13 cellular contexts compared by ENCODE assay signal in genomic region chr2:31997653-31998052, GRCh38. TPM values are rescaled to one million over a fixed set of nuclear protein-coding genes. Genes with fewer than 3 reads are reported as not detected.
A peak's percentile ranks its signal among the peaks of the same experiment; 100 is the strongest.
DNase-seq lines count a peak whose midpoint lies in the region; ATAC-seq and TF ChIP-seq lines count a peak whose summit lies in the region.
"Had no signal": no experiment of that assay in that cellular context is flagged by ENCODE, and none has a peak within 500 bp of the region (broad histone marks: within the 10 kb centered on the region; RNA-seq: fewer than 3 reads in every experiment).

No MANE protein-coding gene starts in this region.

- H2AK5ac ChIP-seq in H9 (ENCODE audit: insufficient read length, low read length) (no peak overlapping the region), mesenchymal stem cell (ENCODE audit: low read length, severe bottlenecking) (no peak overlapping the region)

- H2AFZ ChIP-seq in H9 (ENCODE audit: low read length) (no peak overlapping the region), mesenchymal stem cell (ENCODE audit: low read depth, low read length) (no peak overlapping the region)

- H2BK120ac ChIP-seq in H9 (ENCODE audit: low read depth, low read length, poor library complexity, severe bottlenecking): no peak overlapping the region
- H2BK120ac ChIP-seq in mesenchymal stem cell (ENCODE audit: low read depth, low read length): no peak overlapping the region

- H3K23ac ChIP-seq in H9 (ENCODE audit: insufficient read length, low read depth, low read length): no peak overlapping the region
- H3K23ac ChIP-seq in mesenchymal stem cell (ENCODE audit: low read length in 2 of 2): no peak overlapping the region

- H3K4me1 Mint-ChIP-seq in CD8-positive, alpha-beta T cell (ENCODE audit: low read depth): peaks cover 54% of the 10 kb centered on the region
- H3K4me1 Mint-ChIP-seq in H9: peaks cover 4 to 7% of the 10 kb centered on the region in 2 experiments; a peak in 2 of 4 replicates
- H3K4me1 Mint-ChIP-seq in activated CD8-positive, alpha-beta T cell treated with anti-CD3 and anti-CD28 coated beads for 36 hours (ENCODE audit: low read depth): peaks cover 45% of the 10 kb centered on the region

- no peak overlapping the region for H3K4me2 ChIP-seq in H9 (ENCODE audit: insufficient read depth, insufficient read length, low read length)
- H3K4me2 ChIP-seq in mesenchymal stem cell (ENCODE audit: low read length, poor library complexity, severe bottlenecking): no peak overlapping the region

- H3K9me3 ChIP-seq in CD8-positive, alpha-beta T cell (ENCODE audit: low read length): no peaks in the 10 kb centered on the region
- no peaks in the 10 kb centered on the region for H3K9me3 ChIP-seq in H9 (ENCODE audit: control insufficient read depth, low read depth, low read length)
- no peaks in the 10 kb centered on the region for H3K9me3 ChIP-seq in mesenchymal stem cell (ENCODE audit: control insufficient read depth, low read length)
- H3K9me3 ChIP-seq: mucosa of descending colon had no signal

- no peaks in the 10 kb centered on the region for H3K27me3 ChIP-seq in CD8-positive, alpha-beta T cell (ENCODE audit: insufficient read depth, low read length)
- H3K27me3 ChIP-seq in H9 (ENCODE audit: insufficient read depth, low read length): no peaks in the 10 kb centered on the region
- no peaks in the 10 kb centered on the region for H3K27me3 ChIP-seq in mesenchymal stem cell (ENCODE audit: control insufficient read depth in 1 of 2, insufficient read depth in 1 of 2, low read length in 2 of 2)

- H3K4me3 ChIP-seq in CD8-positive, alpha-beta T cell (ENCODE audit: low read depth, low read length): no peak overlapping the region
- H3K4me3 ChIP-seq in mesenchymal stem cell (ENCODE audit: insufficient read depth in 1 of 2, low read depth in 1 of 2, low read length in 2 of 2): no peak overlapping the region
- H3K4me3 ChIP-seq: mucosa of descending colon had no signal

- no peaks in the 10 kb centered on the region for H3K9me3 Mint-ChIP-seq in CD8-positive, alpha-beta T cell
- H3K9me3 Mint-ChIP-seq in H9: no peaks in the 10 kb centered on the region
- H3K9me3 Mint-ChIP-seq in activated CD8-positive, alpha-beta T cell treated with anti-CD3 and anti-CD28 coated beads for 36 hours: no peaks in the 10 kb centered on the region

- no peak overlapping the region for H2BK15ac ChIP-seq in H9 (ENCODE audit: low read depth, low read length)
- no peak overlapping the region for H2BK15ac ChIP-seq in mesenchymal stem cell (ENCODE audit: low read depth, poor library complexity, severe bottlenecking)

- H2BK20ac ChIP-seq in H9 (ENCODE audit: low read depth, low read length, poor library complexity, severe bottlenecking): no peak overlapping the region

- H3K4ac ChIP-seq in H9 (ENCODE audit: low read depth, low read length) (no peak overlapping the region), mesenchymal stem cell (ENCODE audit: low read depth in 1 of 2, low read length in 2 of 2) (no peak overlapping the region)

- no peaks in the 10 kb centered on the region for H3K27me3 Mint-ChIP-seq in CD8-positive, alpha-beta T cell (ENCODE audit: low read depth)
- H3K27me3 Mint-ChIP-seq in H9 (ENCODE audit: low read depth): no peaks in the 10 kb centered on the region
- no peaks in the 10 kb centered on the region for H3K27me3 Mint-ChIP-seq in activated CD8-positive, alpha-beta T cell treated with anti-CD3 and anti-CD28 coated beads for 36 hours

- no peak overlapping the region for H3K9ac ChIP-seq in H9 (ENCODE audit: extremely low read depth, insufficient read length, low read length)
- H3K9ac ChIP-seq in mesenchymal stem cell (ENCODE audit: low read length): no peak overlapping the region

- H3K27ac ChIP-seq in CD8-positive, alpha-beta T cell (ENCODE audit: low read depth, low read length): no peak overlapping the region
- H3K27ac ChIP-seq in H9 (ENCODE audit: insufficient read length, low read depth, low read length) (no peak overlapping the region), mesenchymal stem cell (ENCODE audit: low read length, poor library complexity, severe bottlenecking) (no peak overlapping the region)

- no peak for TF ChIP-seq CTCF in CD8-positive, alpha-beta T cell (IDR thresholded peaks at IDR 0.05)
- no peak for TF ChIP-seq CTCF in H9 (conservative IDR thresholded peaks at IDR 0.05)
- no peak for TF ChIP-seq CTCF in activated CD8-positive, alpha-beta T cell treated with anti-CD3 and anti-CD28 coated beads for 36 hours (IDR thresholded peaks at IDR 0.05)

- no peak overlapping the region for H2BK12ac ChIP-seq in H9 (ENCODE audit: insufficient read length, low read depth, low read length)
- no peak overlapping the region for H2BK12ac ChIP-seq in mesenchymal stem cell (ENCODE audit: low read length in 2 of 2)

- no peak overlapping the region for H3K14ac ChIP-seq in H9 (ENCODE audit: insufficient read depth, low read length)
- H3K14ac ChIP-seq in mesenchymal stem cell (ENCODE audit: low read length in 2 of 2): no peak overlapping the region

- H4K8ac ChIP-seq in H9 (replicated peaks; ENCODE audit: insufficient read length, low read depth, low read length) (no peak overlapping the region), mesenchymal stem cell (ENCODE audit: low read length) (no peak overlapping the region)

- H3K27ac Mint-ChIP-seq in CD8-positive, alpha-beta T cell: peak overlapping the region; percentile 45
- peak overlapping the region in 2 of 3 experiments; percentile 1 to 8; a peak in 1 of 7 replicates for H3K27ac Mint-ChIP-seq in H9
- peak overlapping the region; percentile 55 for H3K27ac Mint-ChIP-seq in activated CD8-positive, alpha-beta T cell treated with anti-CD3 and anti-CD28 coated beads for 36 hours

- POLR2A ChIA-PET in CD8-positive, alpha-beta T cell (lab: Charles Lee): no interaction called here
- POLR2A ChIA-PET in activated CD8-positive, alpha-beta T cell treated with anti-CD3 and anti-CD28 coated beads for 36 hours (lab: Charles Lee): interaction anchor here (0.8 to 2.0 kb wide), 4 partner anchors 11 to 42 kb away, joined by 3 to 7 read pairs (median 3); partner anchors contain the start of gene DPY30

- no peak overlapping the region for H4K91ac ChIP-seq in H9 (ENCODE audit: insufficient read length, low read depth, low read length)
- no peak overlapping the region for H4K91ac ChIP-seq in mesenchymal stem cell (ENCODE audit: low read length)

- H3T11ph ChIP-seq in H9 (ENCODE audit: low read length): no peak overlapping the region

- CTCF ChIA-PET in CD8-positive, alpha-beta T cell (lab: Charles Lee): no interaction called here
- CTCF ChIA-PET in activated CD8-positive, alpha-beta T cell treated with anti-CD3 and anti-CD28 coated beads for 36 hours (lab: Charles Lee): no interaction called here

- H3K79me2 ChIP-seq in H9 (ENCODE audit: insufficient read depth, low read length): peaks cover 7% of the 10 kb centered on the region; the same call in 1 of the 2 replicates

- H3K4me1 ChIP-seq in CD8-positive, alpha-beta T cell (ENCODE audit: insufficient read depth, low read length): peaks cover 21% of the 10 kb centered on the region
- H3K4me1 ChIP-seq in H9 (ENCODE audit: insufficient read depth, low read length): no peaks in the 10 kb centered on the region
- H3K4me1 ChIP-seq in mesenchymal stem cell (ENCODE audit: control insufficient read depth, insufficient read depth, low read depth, low read length): peaks cover 5% of the 10 kb centered on the region

- intact Hi-C loops in CD8-positive, alpha-beta T cell (cut with DNase I, micrococcal nuclease): no loop called here
- intact Hi-C loops in activated CD8-positive, alpha-beta T cell treated with anti-CD3 and anti-CD28 coated beads for 36 hours (cut with micrococcal nuclease): no loop called here

- no peak for DNase-seq in CD8-positive, alpha-beta T cell
- DNase-seq in H9 (no peak), mesenchymal stem cell (peak; percentile 33), ecto neural progenitor cell (ENCODE audit: low spot score) (no peak), SW 1271 (lab: John Stamatoyannopoulos, UW) (no peak), NCI-H1436 treated with DMSO at 0.1 percent for 48 hours (lab: John Stamatoyannopoulos, UW) (no peak)
- no peak for DNase-seq in activated CD8-positive, alpha-beta T cell treated with anti-CD3 and anti-CD28 coated beads for 36 hours
- DNase-seq: activated CD8-positive, alpha-beta memory T cell treated with anti-CD3 and anti-CD28 coated beads, Interleukin-2, amount 50 U/mL, for 48 hours; central memory CD4-positive, alpha-beta T cell; mucosa of descending colon; right cardiac atrium had no signal

- H3K79me1 ChIP-seq in H9 (ENCODE audit: insufficient read depth, low read depth, low read length, poor library complexity, severe bottlenecking) (peaks cover 4% of the 10 kb centered on the region), mesenchymal stem cell (replicated peaks; ENCODE audit: low read length, poor library complexity, severe bottlenecking) (peaks cover 10% of the 10 kb centered on the region)

- H4K5ac ChIP-seq in H9 (ENCODE audit: insufficient read length, low read depth, low read length): no peak overlapping the region

- H3K18ac ChIP-seq in H9 (ENCODE audit: insufficient read length, low read depth, low read length) (no peak overlapping the region), mesenchymal stem cell (ENCODE audit: low read depth in 1 of 2, low read length in 2 of 2) (peak overlapping the region in 1 of 2 experiments; percentile 33)

- H2BK5ac ChIP-seq in H9 (ENCODE audit: insufficient read length, low read length) (no peak overlapping the region), mesenchymal stem cell (ENCODE audit: low read depth, low read length, poor library complexity, severe bottlenecking) (no peak overlapping the region)

- H4K20me1 ChIP-seq in H9 (ENCODE audit: control insufficient read depth, insufficient read depth, insufficient read length): no peaks in the 10 kb centered on the region

- peak; percentile 44 for ATAC-seq in CD8-positive, alpha-beta T cell
- peak; percentile 58 for ATAC-seq in activated CD8-positive, alpha-beta T cell treated with anti-CD3 and anti-CD28 coated beads for 36 hours
- ATAC-seq in GM21381 (IDR thresholded peaks at IDR 0.05; ENCODE audit: unreplicated experiment): no peak
- ATAC-seq: mucosa of descending colon, Panc1, right cardiac atrium had no signal

- H3K36me3 Mint-ChIP-seq in CD8-positive, alpha-beta T cell: peaks cover 10% of the 10 kb centered on the region
- H3K36me3 Mint-ChIP-seq in H9 (ENCODE audit: insufficient read depth in 1 of 3, low read depth in 3 of 3): peaks cover 0 to 3% (median 0%) of the 10 kb centered on the region in 3 experiments; a peak in 1 of 7 replicates
- peaks cover 8% of the 10 kb centered on the region for H3K36me3 Mint-ChIP-seq in activated CD8-positive, alpha-beta T cell treated with anti-CD3 and anti-CD28 coated beads for 36 hours (ENCODE audit: low read depth)

- H3K4me3 Mint-ChIP-seq in CD8-positive, alpha-beta T cell: no peak overlapping the region
- H3K4me3 Mint-ChIP-seq in H9: no peak overlapping the region
- H3K4me3 Mint-ChIP-seq in activated CD8-positive, alpha-beta T cell treated with anti-CD3 and anti-CD28 coated beads for 36 hours: no peak overlapping the region

- WGBS in H9 (ENCODE audit: extremely low coverage, insufficient read length, low lambda C conversion rate): no CpG with 5 or more reads among the region's 3 CpGs
- WGBS in mesenchymal stem cell: 67% methylated on average over 3 of the region's 3 CpGs

- no peaks in the 10 kb centered on the region for H3K23me2 ChIP-seq in H9 (ENCODE audit: insufficient read length, low read depth, low read length, poor library complexity, severe bottlenecking)

- H3K56ac ChIP-seq in H9 (ENCODE audit: insufficient read length, low read depth, low read length): no peak overlapping the region

- no peaks in the 10 kb centered on the region for H3K36me3 ChIP-seq in CD8-positive, alpha-beta T cell (ENCODE audit: insufficient read depth, low read length)
- no peaks in the 10 kb centered on the region for H3K36me3 ChIP-seq in mesenchymal stem cell (ENCODE audit: control insufficient read depth in 1 of 2, insufficient read depth in 2 of 2, low read depth in 1 of 2, low read length in 2 of 2)

RNA-seq across cellular contexts. Expression of gene MEMO1, which starts 13.2 kb away (rescaled TPM):
- 10 to 100 TPM; 32.7 to 34.5 TPM for total RNA-seq in CD8-positive, alpha-beta T cell
- total RNA-seq in H9 (2021): 48.8 and 49.4 TPM in 2 replicates
- 10 to 100 TPM; 46.5 to 46.9 TPM for total RNA-seq in activated CD8-positive, alpha-beta T cell treated with anti-CD3 and anti-CD28 coated beads for 36 hours
- polyA plus RNA-seq in mesenchymal stem cell (2013, experiment 1 of 2): 27.2 TPM
- polyA plus RNA-seq in mesenchymal stem cell (2013, experiment 2 of 2): 28.3 TPM

RNA-seq across cellular contexts. Expression of gene DPY30, which starts 42.0 kb away (rescaled TPM):
- 10 to 100 TPM in 1 of 2 experiments, 1 to 10 TPM in 1; 9.6 to 10.8 TPM for total RNA-seq in CD8-positive, alpha-beta T cell
- 148 and 149 TPM in 2 replicates for total RNA-seq in H9 (2021)
- 10 to 100 TPM; 68.5 to 68.8 TPM for total RNA-seq in activated CD8-positive, alpha-beta T cell treated with anti-CD3 and anti-CD28 coated beads for 36 hours
- polyA plus RNA-seq in mesenchymal stem cell (2013, experiment 1 of 2): 100 TPM
- 104 TPM for polyA plus RNA-seq in mesenchymal stem cell (2013, experiment 2 of 2)

Comparison
In these comparisons a context has a peak if more than half of its experiments do, and no peak if none do; other contexts are left out.
1. H3K27ac Mint-ChIP-seq: peak in every context shown above with its lines; median percentile 55 in activated CD8-positive, alpha-beta T cell treated with anti-CD3 and anti-CD28 coated beads for 36 hours; 45 in CD8-positive, alpha-beta T cell; 4 in H9.
2. RNA of gene DPY30, which starts 42.0 kb away (total RNA-seq): 148 to 149 TPM in H9 and 68.5 to 68.8 TPM in activated CD8-positive, alpha-beta T cell treated with anti-CD3 and anti-CD28 coated beads for 36 hours; 9.6 to 10.8 TPM in CD8-positive, alpha-beta T cell; every median in the first group is over 4 times any median in the second.